ENCODE assay signal across 10 cellular contexts in the genomic region with DNA sequence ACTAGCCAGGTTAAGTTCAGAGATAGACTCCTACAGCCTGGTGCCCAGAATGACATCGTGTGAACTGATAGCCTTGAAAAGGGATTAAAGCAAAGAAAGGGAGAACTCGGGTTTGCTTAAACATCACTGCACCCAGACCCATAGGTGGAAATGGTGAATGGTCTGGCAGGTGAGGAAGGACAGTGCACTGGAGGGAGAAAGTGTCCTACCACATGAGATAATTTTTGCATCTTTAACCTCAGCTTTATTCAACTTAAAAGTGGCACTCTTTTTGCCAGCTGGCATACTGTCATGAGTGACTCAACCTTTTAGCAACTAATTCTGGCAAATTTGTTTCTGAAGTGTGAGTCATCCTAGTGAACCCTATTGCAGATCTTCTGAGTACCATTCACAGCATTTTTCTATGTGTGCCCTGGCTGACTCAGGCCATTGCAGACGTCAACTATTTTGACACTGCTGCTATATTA. TPM values are rescaled to one million over a fixed set of nuclear protein-coding genes. Genes with fewer than 3 reads are reported as not detected.
DNase-seq lines count a peak whose midpoint lies in the region; TF ChIP-seq lines count a peak whose summit lies in the region.
"Had no signal": no experiment of that assay in that cellular context is flagged by ENCODE, and none has a peak within 500 bp of the region (broad histone marks: within the 10 kb centered on the region; RNA-seq: fewer than 3 reads in every experiment).

No MANE protein-coding gene starts in this region.

- peaks cover 7% of the 10 kb centered on the region for H3K4me1 Mint-ChIP-seq in activated CD4-positive, alpha-beta T cell treated with anti-CD3 and anti-CD28 coated beads, Interleukin-2, amount 10 ng/mL, durations not matched to agents 24 days and 14 days
- H3K4me1 Mint-ChIP-seq in chondrocyte (ENCODE audit: low read depth) (peaks cover 30% of the 10 kb centered on the region), endothelial cell (ENCODE audit: unreplicated experiment) (no peaks in the 10 kb centered on the region), CD14-positive monocyte (no peaks in the 10 kb centered on the region)

- no peak overlapping the region for H3K27ac Mint-ChIP-seq in activated CD4-positive, alpha-beta T cell treated with anti-CD3 and anti-CD28 coated beads, Interleukin-2, amount 10 ng/mL, durations not matched to agents 24 days and 14 days
- H3K27ac Mint-ChIP-seq in chondrocyte (ENCODE audit: unreplicated experiment) (peak overlapping the region; percentile 62), endothelial cell (ENCODE audit: unreplicated experiment) (no peak overlapping the region), CD14-positive monocyte (no peak overlapping the region)
- H3K27ac Mint-ChIP-seq: natural killer cell treated with Interleukin-12 subunit alpha and Interleukin-12 subunit beta and Interleukin-15 and Interleukin-18, amount 100 ng/mL, for 72 hours had no signal

- no peak overlapping the region for H3K4me3 Mint-ChIP-seq in activated CD4-positive, alpha-beta T cell treated with anti-CD3 and anti-CD28 coated beads, Interleukin-2, amount 10 ng/mL, durations not matched to agents 24 days and 14 days
- H3K4me3 Mint-ChIP-seq in chondrocyte (ENCODE audit: unreplicated experiment), result no peak overlapping the region
- no peak overlapping the region for H3K4me3 Mint-ChIP-seq in endothelial cell (ENCODE audit: unreplicated experiment)
- no peak overlapping the region for H3K4me3 Mint-ChIP-seq in CD14-positive monocyte
- H3K4me3 Mint-ChIP-seq: natural killer cell treated with Interleukin-12 subunit alpha and Interleukin-12 subunit beta and Interleukin-15 and Interleukin-18, amount 100 ng/mL, for 72 hours had no signal

- H3K4me3 ChIP-seq in prostate gland, result no peak overlapping the region

- no peaks in the 10 kb centered on the region for H3K27me3 ChIP-seq in prostate gland (replicated peaks; ENCODE audit: insufficient read depth)

- H3K9me3 ChIP-seq in prostate gland, result no peaks in the 10 kb centered on the region

- H3K36me3 ChIP-seq in prostate gland, result no peaks in the 10 kb centered on the region

- 33% methylated on average over 3 of the region's 3 CpGs for WGBS in prostate gland

- no peak for TF ChIP-seq POLR2A in prostate gland (IDR thresholded peaks at IDR 0.05)

- peaks cover 3% of the 10 kb centered on the region for H3K9me3 Mint-ChIP-seq in activated CD4-positive, alpha-beta T cell treated with anti-CD3 and anti-CD28 coated beads, Interleukin-2, amount 10 ng/mL, durations not matched to agents 24 days and 14 days
- H3K9me3 Mint-ChIP-seq in chondrocyte (ENCODE audit: low read depth) (no peaks in the 10 kb centered on the region), endothelial cell (ENCODE audit: unreplicated experiment) (no peaks in the 10 kb centered on the region), CD14-positive monocyte (peaks cover 0 to 10% (median 5%) of the 10 kb centered on the region in 7 donors)

- H3K27ac ChIP-seq in prostate gland, result no peak overlapping the region
- H3K27ac ChIP-seq: C4-2B had no signal

- peak; percentile 50 for DNase-seq in activated CD4-positive, alpha-beta T cell treated with anti-CD3 and anti-CD28 coated beads for 48 hours
- no peak for DNase-seq in activated CD4-positive, alpha-beta T cell treated with anti-CD3 and anti-CD28 coated beads, Interleukin-2, amount 10 ng/mL, durations not matched to agents 24 days and 14 days
- DNase-seq in LHCN-M2 (ENCODE audit: low read depth), result peak; percentile 92
- DNase-seq in chondrocyte (ENCODE audit: low spot score), result no peak
- peak; percentile 11 for DNase-seq in prostate gland (ENCODE audit: low spot score)
- DNase-seq in endothelial cell (ENCODE audit: low spot score), result no peak
- no peak for DNase-seq in CD14-positive monocyte (ENCODE audit: low spot score)
- no peak for DNase-seq in NCI-H1092 treated with DMSO at 0.1 percent for 48 hours (lab: John Stamatoyannopoulos, UW)

- no peaks in the 10 kb centered on the region for H3K27me3 Mint-ChIP-seq in activated CD4-positive, alpha-beta T cell treated with anti-CD3 and anti-CD28 coated beads, Interleukin-2, amount 10 ng/mL, durations not matched to agents 24 days and 14 days
- H3K27me3 Mint-ChIP-seq in chondrocyte (ENCODE audit: low read depth) (no peaks in the 10 kb centered on the region), endothelial cell (ENCODE audit: unreplicated experiment) (peaks cover 1% of the 10 kb centered on the region), CD14-positive monocyte (ENCODE audit: low read depth in 3 of 3) (peaks cover 0 to 3% (median 0%) of the 10 kb centered on the region in 3 donors)

- H3K36me3 Mint-ChIP-seq in activated CD4-positive, alpha-beta T cell treated with anti-CD3 and anti-CD28 coated beads, Interleukin-2, amount 10 ng/mL, durations not matched to agents 24 days and 14 days (ENCODE audit: low read depth), result no peaks in the 10 kb centered on the region
- H3K36me3 Mint-ChIP-seq in chondrocyte (ENCODE audit: low read depth) (no peaks in the 10 kb centered on the region), endothelial cell (ENCODE audit: low read depth, unreplicated experiment) (no peaks in the 10 kb centered on the region), CD14-positive monocyte (no peaks in the 10 kb centered on the region)
- H3K36me3 Mint-ChIP-seq: natural killer cell treated with Interleukin-12 subunit alpha and Interleukin-12 subunit beta and Interleukin-15 and Interleukin-18, amount 100 ng/mL, for 72 hours had no signal

- TF ChIP-seq CTCF in chondrocyte (IDR thresholded peaks at IDR 0.05) (no peak), prostate gland (IDR thresholded peaks at IDR 0.05) (no peak), endothelial cell (IDR thresholded peaks at IDR 0.05; ENCODE audit: unreplicated experiment) (no peak), CD14-positive monocyte (IDR thresholded peaks at IDR 0.05) (no peak)

- intact Hi-C loops in activated CD4-positive, alpha-beta T cell treated with anti-CD3 and anti-CD28 coated beads, Interleukin-2, amount 10 ng/mL, durations not matched to agents 24 days and 14 days (cut with micrococcal nuclease), result no loop called here
- intact Hi-C loops in prostate gland (cut with DNase I) (no loop called here), CD14-positive monocyte (cut with micrococcal nuclease) (no loop called here)

- H3K4me1 ChIP-seq in prostate gland (replicated peaks), result no peaks in the 10 kb centered on the region

RNA-seq across cellular contexts. Expression of a gene that starts 53.0 kb away (rescaled TPM):
- total RNA-seq in activated CD4-positive, alpha-beta T cell treated with anti-CD3 and anti-CD28 coated beads, Interleukin-2, amount 10 ng/mL, durations not matched to agents 24 days and 14 days, result 28.4 and 29.5 TPM in 2 replicates
- not detected in 2 replicates for total RNA-seq in LHCN-M2 (2014; rRNA removed)
- polyA plus RNA-seq in LHCN-M2 (2012), result not detected
- total RNA-seq in chondrocyte, result not detected in 3 replicates
- total RNA-seq in prostate gland, result 1 to 10 TPM; 1.1 to 2.0 TPM
- not detected for total RNA-seq in endothelial cell (ENCODE audit: unreplicated experiment)
- polyA plus RNA-seq in CD14-positive monocyte, result 100 to 1,000 TPM in 1 of 2 donors, 10 to 100 TPM in 1; 87.2 to 125 TPM

Comparison
In these comparisons a context has a peak if more than half of its experiments do, and no peak if none do; other contexts are left out.
1. DNase-seq: peak in activated CD4-positive, alpha-beta T cell treated with anti-CD3 and anti-CD28 coated beads for 48 hours (single experiment), LHCN-M2 (single experiment) and prostate gland (single experiment); none in activated CD4-positive, alpha-beta T cell treated with anti-CD3 and anti-CD28 coated beads, Interleukin-2, amount 10 ng/mL, durations not matched to agents 24 days and 14 days (single experiment), chondrocyte (single experiment), endothelial cell (single experiment), CD14-positive monocyte (single experiment) and NCI-H1092 treated with DMSO at 0.1 percent for 48 hours (single experiment).